ENCODE assay signal across 8 cellular contexts in genomic region chr2:110858135-110858737, GRCh38.
A peak's percentile ranks its signal among the peaks of the same experiment; 100 is the strongest.
DNase-seq lines count a peak whose midpoint lies in the region; ATAC-seq and TF ChIP-seq lines count a peak whose summit lies in the region.

No MANE protein-coding gene starts in this region.

- H3K27me3 Mint-ChIP-seq in T-helper 2 cell treated with Interferon-gamma antibody and Interleukin-4, amounts not matched to agents 5 μg/mL and 100 μg/mL, for 36 hours (ENCODE audit: low read depth) = peaks cover 38% of the 10 kb centered on the region
- no peaks in the 10 kb centered on the region for H3K27me3 Mint-ChIP-seq in effector memory CD8-positive, alpha-beta T cell
- H3K27me3 Mint-ChIP-seq in CD14-positive monocyte (ENCODE audit: low read depth in 3 of 3) = peaks cover 8 to 12% (median 11%) of the 10 kb centered on the region in 3 donors

- H3K4me3 Mint-ChIP-seq in T-helper 2 cell treated with Interferon-gamma antibody and Interleukin-4, amounts not matched to agents 5 μg/mL and 100 μg/mL, for 36 hours = peak overlapping the region; percentile 79
- H3K4me3 Mint-ChIP-seq in effector memory CD8-positive, alpha-beta T cell = peak overlapping the region; percentile 70 to 74
- no peak overlapping the region for H3K4me3 Mint-ChIP-seq in CD14-positive monocyte

- peak; percentile 85 for DNase-seq in T-helper 2 cell treated with Interferon-gamma antibody and Interleukin-4, amounts not matched to agents 5 μg/mL and 100 μg/mL, for 36 hours (ENCODE audit: low spot score)
- DNase-seq in effector memory CD8-positive, alpha-beta T cell = peak; percentile 69 to 70 (median 70)
- DNase-seq in stimulated activated CD8-positive, alpha-beta memory T cell treated with anti-CD3 and anti-CD28 coated beads, Interleukin-7, amount 100 ng/mL, for 4 hours (ENCODE audit: low read depth in 2 of 2) = peak; percentile 59 to 72
- DNase-seq in CD14-positive monocyte (ENCODE audit: low spot score) = no peak
- DNase-seq in NCI-H2227 treated with DMSO at 0.1 percent for 48 hours (lab: John Stamatoyannopoulos, UW) = no peak
- DNase-seq in OCI-M2 (lab: John Stamatoyannopoulos, UW; ENCODE audit: unreplicated experiment) = no peak

- peaks cover 3% of the 10 kb centered on the region for H3K36me3 Mint-ChIP-seq in T-helper 2 cell treated with Interferon-gamma antibody and Interleukin-4, amounts not matched to agents 5 μg/mL and 100 μg/mL, for 36 hours (ENCODE audit: low read depth)
- H3K36me3 Mint-ChIP-seq in effector memory CD8-positive, alpha-beta T cell (ENCODE audit: insufficient read depth) = no peaks in the 10 kb centered on the region
- H3K36me3 Mint-ChIP-seq in CD14-positive monocyte = no peaks in the 10 kb centered on the region

- H3K4me1 Mint-ChIP-seq in T-helper 2 cell treated with Interferon-gamma antibody and Interleukin-4, amounts not matched to agents 5 μg/mL and 100 μg/mL, for 36 hours (ENCODE audit: low read depth) = peaks cover 37% of the 10 kb centered on the region
- H3K4me1 Mint-ChIP-seq in effector memory CD8-positive, alpha-beta T cell (ENCODE audit: low read depth in 2 of 2) = peaks cover 45% of the 10 kb centered on the region in 2 donors
- peaks cover 7% of the 10 kb centered on the region for H3K4me1 Mint-ChIP-seq in CD14-positive monocyte

- no peaks in the 10 kb centered on the region for H3K9me3 Mint-ChIP-seq in T-helper 2 cell treated with Interferon-gamma antibody and Interleukin-4, amounts not matched to agents 5 μg/mL and 100 μg/mL, for 36 hours
- H3K9me3 Mint-ChIP-seq in effector memory CD8-positive, alpha-beta T cell = no peaks in the 10 kb centered on the region
- peaks cover 0 to 5% (median 0%) of the 10 kb centered on the region in 7 donors for H3K9me3 Mint-ChIP-seq in CD14-positive monocyte

- H3K27ac Mint-ChIP-seq in T-helper 2 cell treated with Interferon-gamma antibody and Interleukin-4, amounts not matched to agents 5 μg/mL and 100 μg/mL, for 36 hours = peak overlapping the region; percentile 71
- peak overlapping the region; percentile 81 to 88 for H3K27ac Mint-ChIP-seq in effector memory CD8-positive, alpha-beta T cell
- H3K27ac Mint-ChIP-seq in CD14-positive monocyte = peak overlapping the region in 1 of 7 donors; percentile 27

- intact Hi-C loops in CD14-positive monocyte (cut with micrococcal nuclease) = no loop called here

- no peak for TF ChIP-seq CTCF in CD14-positive monocyte (IDR thresholded peaks at IDR 0.05)

- ATAC-seq in GM18873 (IDR thresholded peaks at IDR 0.05; ENCODE audit: low FRiP score, unreplicated experiment) (peak; percentile 90), HG03039 (IDR thresholded peaks at IDR 0.05; ENCODE audit: unreplicated experiment) (peak; percentile 89)
- ATAC-seq in effector memory CD8-positive, alpha-beta T cell (replicated peaks) = peak; percentile 95

Comparison
In these comparisons a context has a peak if more than half of its experiments do, and no peak if none do; other contexts are left out.
1. DNase-seq: peak in T-helper 2 cell treated with Interferon-gamma antibody and Interleukin-4, amounts not matched to agents 5 μg/mL and 100 μg/mL, for 36 hours (single experiment), effector memory CD8-positive, alpha-beta T cell (3 of 3) and stimulated activated CD8-positive, alpha-beta memory T cell treated with anti-CD3 and anti-CD28 coated beads, Interleukin-7, amount 100 ng/mL, for 4 hours (2 of 2); none in CD14-positive monocyte (single experiment), NCI-H2227 treated with DMSO at 0.1 percent for 48 hours (single experiment) and OCI-M2 (single experiment).
2. H3K4me3 Mint-ChIP-seq: peak in T-helper 2 cell treated with Interferon-gamma antibody and Interleukin-4, amounts not matched to agents 5 μg/mL and 100 μg/mL, for 36 hours (single experiment) and effector memory CD8-positive, alpha-beta T cell (2 of 2); none in CD14-positive monocyte (0 of 2).
3. Peak in every context shown above with its lines, with median percentiles within 50 percentile points of each other: ATAC-seq.